ENCODE assay signal across 22 cellular contexts in genomic region chr11:129574431-129574830, GRCh38.
"Had no signal": no experiment of that assay in that cellular context is flagged by ENCODE, and none has a peak within 500 bp of the region (broad histone marks: within the 10 kb centered on the region; RNA-seq: fewer than 3 reads in every experiment).

No MANE protein-coding gene starts in this region.

- DNase-seq: kidney glomerular epithelial cell; left cardiac atrium; left ventricle myocardium superior; mesendoderm; naive B cell; natural killer cell; nephron progenitor cell; occipital lobe; psoas muscle; right lobe of liver; stimulated activated CD4-positive, alpha-beta T cell treated with anti-CD3 and anti-CD28 coated beads, Interleukin-2, amount 100 ng/mL, for 24 hours; stimulated activated CD4-positive, alpha-beta T cell treated with anti-CD3 and anti-CD28 coated beads, Interleukin-4, amount 100 ng/mL, for 1 hour; stimulated activated naive B cell treated with anti-CD40 and anti-IgM and Interleukin-4, amounts not matched to agents 10 μg/mL and 1 μg/mL and 100 μg/mL, for 72 hours; stimulated activated naive CD8-positive, alpha-beta T cell treated with anti-CD3 and anti-CD28 coated beads, Interleukin-15, Interleukin-2, amounts not matched to agents 100 U/mL and 50 U/mL, for 24 hours; stomach; testis; thyroid gland; transverse colon; upper lobe of left lung had no signal

- FAIRE-seq: keratinocyte had no signal

- H3K4me3 Mint-ChIP-seq: mesothelial cell of epicardium; naive B cell; natural killer cell; nephron progenitor cell; stimulated activated naive B cell treated with anti-CD40 and anti-IgM and Interleukin-4, amounts not matched to agents 10 μg/mL and 1 μg/mL and 100 μg/mL, for 72 hours had no signal

- H3K27me3 Mint-ChIP-seq: stimulated activated naive B cell treated with anti-CD40 and anti-IgM and Interleukin-4, amounts not matched to agents 10 μg/mL and 1 μg/mL and 100 μg/mL, for 72 hours had no signal

- H3K27ac Mint-ChIP-seq: mesothelial cell of epicardium; naive B cell; natural killer cell; nephron progenitor cell; neural progenitor cell; stimulated activated naive B cell treated with anti-CD40 and anti-IgM and Interleukin-4, amounts not matched to agents 10 μg/mL and 1 μg/mL and 100 μg/mL, for 72 hours had no signal

- H3K36me3 Mint-ChIP-seq: natural killer cell; neural progenitor cell; stimulated activated naive B cell treated with anti-CD40 and anti-IgM and Interleukin-4, amounts not matched to agents 10 μg/mL and 1 μg/mL and 100 μg/mL, for 72 hours had no signal

- H3K4me1 Mint-ChIP-seq: naive B cell; natural killer cell; neural progenitor cell; stimulated activated naive B cell treated with anti-CD40 and anti-IgM and Interleukin-4, amounts not matched to agents 10 μg/mL and 1 μg/mL and 100 μg/mL, for 72 hours had no signal
